Comparison of ENCODE assay signal across 17 cellular contexts in the genomic region with DNA sequence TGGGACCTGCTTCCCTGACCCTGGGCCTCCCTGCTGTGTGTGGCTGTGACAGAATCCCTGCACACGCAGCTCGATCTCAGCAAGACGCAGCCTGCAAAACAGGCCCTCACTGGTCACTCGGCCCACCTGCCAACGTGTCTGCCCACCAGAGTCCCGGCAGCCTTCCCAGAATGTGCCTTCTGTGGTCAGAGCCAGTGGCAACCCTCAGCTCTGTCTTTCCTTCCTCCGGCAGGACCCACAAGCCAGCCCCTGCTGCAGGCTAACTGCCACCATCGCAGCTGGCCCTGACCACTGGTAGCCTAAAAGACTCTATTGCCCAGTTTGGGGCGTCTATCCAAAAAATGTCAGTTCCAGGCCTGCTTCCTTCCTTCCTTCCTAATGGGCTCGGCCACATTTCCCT.
A peak's percentile ranks its signal among the peaks of the same experiment; 100 is the strongest.
DNase-seq lines count a peak whose midpoint lies in the region; ATAC-seq and TF ChIP-seq lines count a peak whose summit lies in the region.
"Had no signal": no experiment of that assay in that cellular context is flagged by ENCODE, and none has a peak within 500 bp of the region (broad histone marks: within the 10 kb centered on the region; RNA-seq: fewer than 3 reads in every experiment).

No MANE protein-coding gene starts in this region.

- H3K36me3 Mint-ChIP-seq in T-helper 2 cell treated with Interferon-gamma antibody and Interleukin-4, amounts not matched to agents 5 μg/mL and 100 μg/mL, for 36 hours (ENCODE audit: low read depth): no peaks in the 10 kb centered on the region

- H4K20me1 ChIP-seq in osteoblast (ENCODE audit: insufficient read depth, low read length): no peaks in the 10 kb centered on the region

- peak; percentile 52 for DNase-seq in G401 (ENCODE audit: low spot score)
- DNase-seq in RWPE1 (ENCODE audit: low spot score): no peak
- peak; percentile 38 for DNase-seq in cerebellar cortex (ENCODE audit: low spot score)
- DNase-seq in osteoblast (ENCODE audit: insufficient read length, low spot score, missing footprints): no peak
- no peak for DNase-seq in T-helper 2 cell treated with Interferon-gamma antibody and Interleukin-4, amounts not matched to agents 5 μg/mL and 100 μg/mL, for 36 hours (ENCODE audit: low spot score)
- no peak for DNase-seq in NK-92 (lab: John Stamatoyannopoulos, UW; ENCODE audit: unreplicated experiment)
- DNase-seq: Caco-2, DMS153, HCEC 1CT, KBM-7, NCI-H1417 treated with DMSO at 0.1 percent for 48 hours, NCI-H1930, NCI-H2171, NCI-H446 treated with DMSO at 0.1 percent for 48 hours had no signal

- no peaks in the 10 kb centered on the region for H3K27me3 ChIP-seq in osteoblast (ENCODE audit: insufficient read depth, low read length)

- no peak for ATAC-seq in GM18502 (IDR thresholded peaks at IDR 0.05; ENCODE audit: poor library complexity, unreplicated experiment)
- ATAC-seq: Panc1, Right ventricle myocardium inferior had no signal

- no peak overlapping the region for H3K4me3 ChIP-seq in osteoblast (ENCODE audit: insufficient read depth, low read length)

- POLR2A ChIA-PET in RWPE1 (lab: Yijun Ruan, JAX; ENCODE audit: low non-redundant PET): no interaction called here

- H3K9me3 ChIP-seq in osteoblast (ENCODE audit: low read depth, low read length): no peaks in the 10 kb centered on the region
- H3K9me3 ChIP-seq: Caco-2 had no signal

- no peaks in the 10 kb centered on the region for H3K9me3 Mint-ChIP-seq in T-helper 2 cell treated with Interferon-gamma antibody and Interleukin-4, amounts not matched to agents 5 μg/mL and 100 μg/mL, for 36 hours

- H3K27me3 Mint-ChIP-seq in T-helper 2 cell treated with Interferon-gamma antibody and Interleukin-4, amounts not matched to agents 5 μg/mL and 100 μg/mL, for 36 hours (ENCODE audit: low read depth): peaks cover 3% of the 10 kb centered on the region

- H3K79me2 ChIP-seq in osteoblast (ENCODE audit: insufficient read depth, low read length): no peaks in the 10 kb centered on the region

- no peaks in the 10 kb centered on the region for H3K36me3 ChIP-seq in osteoblast (ENCODE audit: insufficient read depth, low read length)

- H3K4me1 Mint-ChIP-seq in T-helper 2 cell treated with Interferon-gamma antibody and Interleukin-4, amounts not matched to agents 5 μg/mL and 100 μg/mL, for 36 hours (ENCODE audit: low read depth): peaks cover 1% of the 10 kb centered on the region

- peak overlapping the region; percentile 1; the same call in 1 of the 2 replicates for H3K27ac ChIP-seq in RWPE1
- no peak overlapping the region for H3K27ac ChIP-seq in osteoblast (ENCODE audit: low read depth, low read length)

- H3K4me1 ChIP-seq in osteoblast (ENCODE audit: insufficient read depth, low read length): peaks cover 2% of the 10 kb centered on the region
- H3K4me1 ChIP-seq: Caco-2 had no signal

- CTCF ChIA-PET in RWPE1 (lab: Yijun Ruan, JAX): no interaction called here

- TF ChIP-seq CTCF in RWPE1 (conservative IDR thresholded peaks at IDR 0.05; ENCODE audit: low read depth) (no peak), osteoblast (IDR thresholded peaks at IDR 0.05; ENCODE audit: extremely low read depth, low read depth, low read length) (no peak)

- no peak overlapping the region for H3K4me2 ChIP-seq in osteoblast (ENCODE audit: insufficient read depth, low read length)

- no peak overlapping the region for H3K27ac Mint-ChIP-seq in T-helper 2 cell treated with Interferon-gamma antibody and Interleukin-4, amounts not matched to agents 5 μg/mL and 100 μg/mL, for 36 hours

- no peak overlapping the region for H3K4me3 Mint-ChIP-seq in T-helper 2 cell treated with Interferon-gamma antibody and Interleukin-4, amounts not matched to agents 5 μg/mL and 100 μg/mL, for 36 hours

- H2AFZ ChIP-seq in osteoblast (ENCODE audit: low read length): peak overlapping the region; percentile 70

- in situ Hi-C loops in G401 (cut with HindIII; ENCODE audit: low sequenced_read_pairs): no loop called here

Comparison
In these comparisons a context has a peak if more than half of its experiments do, and no peak if none do; other contexts are left out.
1. DNase-seq: peak in G401 (single experiment) and cerebellar cortex (single experiment); none in RWPE1 (single experiment), osteoblast (single experiment), T-helper 2 cell treated with Interferon-gamma antibody and Interleukin-4, amounts not matched to agents 5 μg/mL and 100 μg/mL, for 36 hours (single experiment) and NK-92 (single experiment).